8 cellular contexts compared by ENCODE assay signal in the genomic region with DNA sequence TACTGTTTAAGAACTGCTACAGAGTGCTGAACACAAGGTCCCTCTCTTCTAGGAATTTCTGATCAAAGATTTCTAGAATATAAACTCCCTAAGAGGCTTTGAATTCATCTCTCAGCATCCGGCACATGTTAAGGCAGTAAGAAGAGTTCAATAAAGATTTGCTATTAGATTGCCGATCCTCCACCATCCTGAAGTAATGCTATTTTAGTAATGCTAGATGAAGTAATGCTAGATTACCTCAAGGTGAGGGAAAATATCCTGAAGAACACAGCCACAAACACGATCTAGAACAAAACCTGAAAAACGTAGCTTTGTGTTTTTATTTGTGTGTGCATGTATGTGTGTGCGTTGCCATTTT. TPM values are rescaled to one million over a fixed set of nuclear protein-coding genes. Genes with fewer than 3 reads are reported as not detected.
DNase-seq lines count a peak whose midpoint lies in the region; ATAC-seq and TF ChIP-seq lines count a peak whose summit lies in the region.

No MANE protein-coding gene starts in this region.

- POLR2A ChIA-PET in activated naive CD8-positive, alpha-beta T cell treated with anti-CD3 and anti-CD28 coated beads, Interleukin-2, amount 10 ng/mL, durations not matched to agents 7 days and 5 days (lab: Charles Lee), result interaction anchor here (0.5 to 3.5 kb wide), 14 partner anchors 12 to 620 kb away, joined by 3 to 159 read pairs (median 4); a partner anchor contains a TSS

- DNase-seq in T-helper 2 cell treated with Interferon-gamma antibody and Interleukin-4, amounts not matched to agents 5 μg/mL and 100 μg/mL, for 36 hours (ENCODE audit: low spot score), result no peak
- DNase-seq in T-helper 2 cell, result no peak
- no peak for DNase-seq in activated naive CD8-positive, alpha-beta T cell treated with anti-CD3 and anti-CD28 coated beads, Interleukin-2, amount 10 ng/mL, durations not matched to agents 7 days and 5 days
- no peak for DNase-seq in kidney epithelial cell (ENCODE audit: low read depth)
- DNase-seq in testis, result no peak
- DNase-seq in stimulated activated CD4-positive, alpha-beta T cell treated with anti-CD3 and anti-CD28 coated beads, Interleukin-12 subunit alpha, Interleukin-12 subunit beta, amount 100 ng/mL, for 4 hours, result no peak

- peak overlapping the region; percentile 92 to 94 for H3K27ac ChIP-seq in testis

- no peaks in the 10 kb centered on the region for H3K36me3 ChIP-seq in kidney epithelial cell (ENCODE audit: control insufficient read depth, insufficient read depth, low read length)
- no peaks in the 10 kb centered on the region for H3K36me3 ChIP-seq in testis (ENCODE audit: low read depth, missing control alignments)

- H3K4me3 Mint-ChIP-seq in T-helper 2 cell treated with Interferon-gamma antibody and Interleukin-4, amounts not matched to agents 5 μg/mL and 100 μg/mL, for 36 hours, result peak overlapping the region; percentile 96
- peak overlapping the region; percentile 99 for H3K4me3 Mint-ChIP-seq in activated naive CD8-positive, alpha-beta T cell treated with anti-CD3 and anti-CD28 coated beads, Interleukin-2, amount 10 ng/mL, durations not matched to agents 7 days and 5 days

- peak overlapping the region; percentile 58 for H3K4me3 ChIP-seq in kidney epithelial cell (ENCODE audit: low read depth, low read length)
- peak overlapping the region; percentile 96 to 99 for H3K4me3 ChIP-seq in testis

- H3K9me3 ChIP-seq in testis, result no peaks in the 10 kb centered on the region

- H3K4me1 ChIP-seq in testis, result peaks cover 37% of the 10 kb centered on the region

- 10 to 16% methylated on average over 5 of the region's 5 CpGs for WGBS in testis, 2 donors

- no peak for TF ChIP-seq POLR2A in testis (IDR thresholded peaks at IDR 0.05)

- H3K27me3 Mint-ChIP-seq in T-helper 2 cell treated with Interferon-gamma antibody and Interleukin-4, amounts not matched to agents 5 μg/mL and 100 μg/mL, for 36 hours (ENCODE audit: low read depth), result no peaks in the 10 kb centered on the region
- H3K27me3 Mint-ChIP-seq in activated naive CD8-positive, alpha-beta T cell treated with anti-CD3 and anti-CD28 coated beads, Interleukin-2, amount 10 ng/mL, durations not matched to agents 7 days and 5 days, result no peaks in the 10 kb centered on the region

- no peaks in the 10 kb centered on the region for H3K9me3 Mint-ChIP-seq in T-helper 2 cell treated with Interferon-gamma antibody and Interleukin-4, amounts not matched to agents 5 μg/mL and 100 μg/mL, for 36 hours
- no peaks in the 10 kb centered on the region for H3K9me3 Mint-ChIP-seq in activated naive CD8-positive, alpha-beta T cell treated with anti-CD3 and anti-CD28 coated beads, Interleukin-2, amount 10 ng/mL, durations not matched to agents 7 days and 5 days

- no peaks in the 10 kb centered on the region for H3K27me3 ChIP-seq in kidney epithelial cell (ENCODE audit: control insufficient read depth, insufficient read depth, low read length)
- no peaks in the 10 kb centered on the region for H3K27me3 ChIP-seq in testis

- H3K27ac Mint-ChIP-seq in T-helper 2 cell treated with Interferon-gamma antibody and Interleukin-4, amounts not matched to agents 5 μg/mL and 100 μg/mL, for 36 hours, result peak overlapping the region; percentile 99
- H3K27ac Mint-ChIP-seq in activated naive CD8-positive, alpha-beta T cell treated with anti-CD3 and anti-CD28 coated beads, Interleukin-2, amount 10 ng/mL, durations not matched to agents 7 days and 5 days, result peak overlapping the region; percentile 100

- ATAC-seq in activated naive CD8-positive, alpha-beta T cell treated with anti-CD3 and anti-CD28 coated beads, Interleukin-2, amount 10 ng/mL, durations not matched to agents 7 days and 5 days (ENCODE audit: low read depth), result peak; percentile 0
- ATAC-seq in HG03196 (IDR thresholded peaks at IDR 0.05; ENCODE audit: unreplicated experiment) (no peak), GM19395 (IDR thresholded peaks at IDR 0.05; ENCODE audit: unreplicated experiment) (no peak)

- TF ChIP-seq CTCF in kidney epithelial cell (IDR thresholded peaks at IDR 0.05; ENCODE audit: insufficient read depth, low read length, poor library complexity, severe bottlenecking), result no peak
- TF ChIP-seq CTCF in testis (IDR thresholded peaks at IDR 0.05), result no peak

- peaks cover 54% of the 10 kb centered on the region for H3K36me3 Mint-ChIP-seq in T-helper 2 cell treated with Interferon-gamma antibody and Interleukin-4, amounts not matched to agents 5 μg/mL and 100 μg/mL, for 36 hours (ENCODE audit: low read depth)
- peaks cover 38% of the 10 kb centered on the region for H3K36me3 Mint-ChIP-seq in activated naive CD8-positive, alpha-beta T cell treated with anti-CD3 and anti-CD28 coated beads, Interleukin-2, amount 10 ng/mL, durations not matched to agents 7 days and 5 days

- H3K4me1 Mint-ChIP-seq in T-helper 2 cell treated with Interferon-gamma antibody and Interleukin-4, amounts not matched to agents 5 μg/mL and 100 μg/mL, for 36 hours (ENCODE audit: low read depth), result peaks cover 79% of the 10 kb centered on the region
- H3K4me1 Mint-ChIP-seq in activated naive CD8-positive, alpha-beta T cell treated with anti-CD3 and anti-CD28 coated beads, Interleukin-2, amount 10 ng/mL, durations not matched to agents 7 days and 5 days, result peaks cover 51% of the 10 kb centered on the region

- intact Hi-C loops in testis (cut with DNase I; ENCODE audit: low total_unique reads), result no loop called here

RNA-seq across cellular contexts. Expression of a gene that starts 0.9 kb away (rescaled TPM):
- 100 to 1,000 TPM; 354 to 358 TPM for total RNA-seq in activated naive CD8-positive, alpha-beta T cell treated with anti-CD3 and anti-CD28 coated beads, Interleukin-2, amount 10 ng/mL, durations not matched to agents 7 days and 5 days
- total RNA-seq in kidney epithelial cell (535 and 537 TPM in 2 replicates), testis (100 to 1,000 TPM; 215 to 255 TPM)
- polyA plus RNA-seq in testis (ENCODE audit: insufficient read depth, low read depth, low replicate concordance), result 372 TPM

RNA-seq across cellular contexts. Expression of a gene that starts 13.4 kb away (rescaled TPM):
- 100 to 1,000 TPM; 843 to 864 TPM for total RNA-seq in activated naive CD8-positive, alpha-beta T cell treated with anti-CD3 and anti-CD28 coated beads, Interleukin-2, amount 10 ng/mL, durations not matched to agents 7 days and 5 days
- total RNA-seq in kidney epithelial cell (857 and 948 TPM in 2 replicates), testis (100 to 1,000 TPM; 148 to 177 TPM)
- 219 TPM for polyA plus RNA-seq in testis (ENCODE audit: insufficient read depth, low read depth, low replicate concordance)

RNA-seq across cellular contexts. Expression of a gene that starts 41.2 kb away (rescaled TPM):
- total RNA-seq in activated naive CD8-positive, alpha-beta T cell treated with anti-CD3 and anti-CD28 coated beads, Interleukin-2, amount 10 ng/mL, durations not matched to agents 7 days and 5 days, result 1 to 10 TPM; 2.7 to 3.3 TPM
- 0.04 and 0.34 TPM in 2 replicates for total RNA-seq in kidney epithelial cell
- total RNA-seq in testis, result 10 to 100 TPM in 1 of 2 donors, 1 to 10 TPM in 1; 9.1 to 19.9 TPM
- 16.9 TPM for polyA plus RNA-seq in testis (ENCODE audit: insufficient read depth, low read depth, low replicate concordance)
